ENCODE assay signal across 25 cellular contexts in genomic region chr4:3226944-3227343, GRCh38. TPM values are rescaled to one million over a fixed set of nuclear protein-coding genes. Genes with fewer than 3 reads are reported as not detected.
DNase-seq lines count a peak whose midpoint lies in the region; ATAC-seq, FAIRE-seq and TF ChIP-seq lines count a peak whose summit lies in the region.
"Had no signal": no experiment of that assay in that cellular context is flagged by ENCODE, and none has a peak within 500 bp of the region (broad histone marks: within the 10 kb centered on the region; RNA-seq: fewer than 3 reads in every experiment).

No MANE protein-coding gene starts in this region.

- H3K79me2 ChIP-seq in MM.1S (ENCODE audit: low read length) (no peaks in the 10 kb centered on the region), HepG2 (ENCODE audit: insufficient read depth, low read length) (no peaks in the 10 kb centered on the region)
- H3K79me2 ChIP-seq: parathyroid adenoma had no signal

- peak; percentile 37 for ATAC-seq in HepG2
- ATAC-seq: CD8-positive, alpha-beta T cell; gastrocnemius medialis; natural killer cell treated with Interleukin-12 subunit alpha and Interleukin-12 subunit beta and Interleukin-15 and Interleukin-18, amount 100 ng/mL, for 72 hours had no signal

- TF ChIP-seq EP300 in esophagus muscularis mucosa (IDR thresholded peaks at IDR 0.05), result no peak
- no peak for TF ChIP-seq EP300 in HepG2 (IDR thresholded peaks at IDR 0.05; ENCODE audit: low read depth in 2 of 2, low read length in 2 of 2)
- no peak for TF ChIP-seq EP300 in HepG2 (CRISPR knock-in tag; IDR thresholded peaks at IDR 0.05; ENCODE audit: borderline replicate concordance)

- H3K4me1 ChIP-seq in MM.1S (ENCODE audit: low read length) (peaks cover 11% of the 10 kb centered on the region), esophagus muscularis mucosa (peaks cover 6 to 29% (median 14%) of the 10 kb centered on the region in 4 donors), HepG2 (ENCODE audit: insufficient read depth, low read length) (peaks cover 9% of the 10 kb centered on the region; the same call in 1 of the 2 replicates), spleen (peaks cover 0 to 38% (median 10%) of the 10 kb centered on the region in 6 donors)
- H3K4me1 ChIP-seq: parathyroid adenoma had no signal

- CTCF ChIA-PET in HepG2 (lab: Yijun Ruan, JAX; ENCODE audit: low intra/inter-chr PET ratio, low total read pairs), result no interaction called here

- no peak for TF ChIP-seq RAD21 in HepG2 (CRISPR knock-in tag; IDR thresholded peaks at IDR 0.05)

- H3K27ac ChIP-seq in MM.1S (ENCODE audit: low read length) (peak overlapping the region; percentile 39; the same call in 1 of the 2 replicates), esophagus muscularis mucosa (replicated peaks in 1 of 4) (peak overlapping the region in 3 of 4 donors; percentile 34 to 59 (median 45)), HepG2 (ENCODE audit: extremely low read length, insufficient read depth, low read length) (peak overlapping the region; percentile 35), spleen (peak overlapping the region in 6 of 8 donors; percentile 39 to 88 (median 79))
- H3K27ac ChIP-seq: gastrocnemius medialis, parathyroid adenoma had no signal

- no peaks in the 10 kb centered on the region for H3K27me3 ChIP-seq in MM.1S (replicated peaks; ENCODE audit: insufficient read depth, low read length)
- no peaks in the 10 kb centered on the region for H3K27me3 ChIP-seq in esophagus muscularis mucosa
- H3K27me3 ChIP-seq in HepG2 (ENCODE audit: control insufficient read depth in 1 of 2, insufficient read depth in 2 of 2, low read length in 2 of 2), result no peaks in the 10 kb centered on the region
- no peaks in the 10 kb centered on the region for H3K27me3 ChIP-seq in spleen (replicated peaks in 1 of 7)
- H3K27me3 ChIP-seq in MG63, result no peaks in the 10 kb centered on the region
- H3K27me3 ChIP-seq: gastrocnemius medialis had no signal

- TF ChIP-seq POLR2A in esophagus muscularis mucosa (IDR thresholded peaks at IDR 0.05; ENCODE audit: low read depth), result no peak
- TF ChIP-seq POLR2A in HepG2 (IDR thresholded peaks at IDR 0.05; ENCODE audit: insufficient read depth in 1 of 2, low read depth in 2 of 2, low read length in 2 of 2), result no peak
- no peak for TF ChIP-seq POLR2A in spleen (IDR thresholded peaks at IDR 0.05)

- H3K9me3 ChIP-seq in MM.1S (replicated peaks; ENCODE audit: insufficient read depth, low read length) (no peaks in the 10 kb centered on the region), esophagus muscularis mucosa (no peaks in the 10 kb centered on the region), HepG2 (ENCODE audit: low read length) (no peaks in the 10 kb centered on the region), spleen (no peaks in the 10 kb centered on the region), MG63 (no peaks in the 10 kb centered on the region)
- H3K9me3 ChIP-seq: gastrocnemius medialis had no signal

- peaks cover 8% of the 10 kb centered on the region for H3F3A ChIP-seq in MM.1S (ENCODE audit: insufficient read depth, low read length)

- H3K9me2 ChIP-seq in MM.1S (replicated peaks; ENCODE audit: insufficient read depth, low read length), result no peaks in the 10 kb centered on the region

- FAIRE-seq in HepG2 (lab: Jason Lieb, UNC), result no peak
- FAIRE-seq: H54, keratinocyte had no signal

- H2AFZ ChIP-seq in MM.1S (ENCODE audit: low read length) (no peak overlapping the region), HepG2 (ENCODE audit: low read length) (no peak overlapping the region)
- H2AFZ ChIP-seq: parathyroid adenoma had no signal

- intact Hi-C loops in esophagus muscularis mucosa (cut with DNase I), result no loop called here
- intact Hi-C loops in HepG2 (cut with micrococcal nuclease; ENCODE audit: unreplicated experiment), result no loop called here
- intact Hi-C loops in spleen (cut with DNase I; ENCODE audit: low total_unique reads), result no loop called here

- H4K20me1 ChIP-seq in MM.1S (ENCODE audit: insufficient read depth, low read length), result no peaks in the 10 kb centered on the region
- H4K20me1 ChIP-seq in HepG2 (ENCODE audit: insufficient read depth, low read length), result no peaks in the 10 kb centered on the region

- BruUV-seq in HepG2 (replicated peaks; lab: Mats Ljungman, UMichigan), result no TSS peak

- no peak overlapping the region for H3K9ac ChIP-seq in MM.1S (ENCODE audit: low read length)
- no peak overlapping the region for H3K9ac ChIP-seq in HepG2 (ENCODE audit: insufficient read depth, low read depth, low read length)
- H3K9ac ChIP-seq: parathyroid adenoma had no signal

- POLR2A ChIA-PET in HepG2 (lab: Yijun Ruan, JAX), result no interaction called here

- peak overlapping the region; percentile 8; the same call in 1 of the 2 replicates for H3K4me2 ChIP-seq in MM.1S (ENCODE audit: low read depth, low read length)
- H3K4me2 ChIP-seq in HepG2 (ENCODE audit: low read depth, low read length), result no peak overlapping the region

- H3K4me3 ChIP-seq in MM.1S (ENCODE audit: low read length), result no peak overlapping the region
- H3K4me3 ChIP-seq in esophagus muscularis mucosa, result no peak overlapping the region
- H3K4me3 ChIP-seq in HepG2 (replicated peaks in 1 of 3; ENCODE audit: insufficient read depth in 1 of 3, low read depth in 2 of 3, low read length in 3 of 3), result no peak overlapping the region
- no peak overlapping the region for H3K4me3 ChIP-seq in spleen
- no peak overlapping the region for H3K4me3 ChIP-seq in MG63
- H3K4me3 ChIP-seq: gastrocnemius medialis had no signal

- H3K36me3 ChIP-seq in MM.1S (replicated peaks; ENCODE audit: insufficient read depth, low read length) (peaks cover 4% of the 10 kb centered on the region; the same call in 1 of the 2 replicates), esophagus muscularis mucosa (peaks cover 53 to 93% (median 89%) of the 10 kb centered on the region in 4 donors), HepG2 (replicated peaks in 1 of 2; ENCODE audit: control insufficient read depth in 1 of 2, insufficient read depth in 2 of 2, low read length in 2 of 2) (peaks cover 33 to 89% of the 10 kb centered on the region in 2 experiments), spleen (peaks cover 10 to 96% (median 83%) of the 10 kb centered on the region in 6 donors), MG63 (peaks cover 4% of the 10 kb centered on the region)

- 92% methylated on average over 6 of the region's 6 CpGs for WGBS in esophagus muscularis mucosa
- WGBS in HepG2 (ENCODE audit: low lambda C conversion rate), result 100% methylated on average over 1 of the region's 6 CpGs
- WGBS in spleen, 5 donors, result 75 to 100% (median 89%) methylated on average over 2 to 6 of the region's 6 CpGs

- TF ChIP-seq CTCF in MM.1S (IDR thresholded peaks at IDR 0.05; ENCODE audit: low read length), result no peak
- TF ChIP-seq CTCF in esophagus muscularis mucosa (IDR thresholded peaks at IDR 0.05), result no peak
- TF ChIP-seq CTCF in HepG2 (CRISPR knock-in tag; IDR thresholded peaks at IDR 0.05), result no peak
- TF ChIP-seq CTCF in spleen (IDR thresholded peaks at IDR 0.05 in 8 of 11, conservative IDR thresholded peaks at IDR 0.05 in 3 of 11), result no peak

- DNase-seq in MM.1S (no peak), esophagus muscularis mucosa (ENCODE audit: extremely low spot score) (no peak), HepG2 (ENCODE audit: low spot score) (no peak), spleen (no peak), DMS79 treated with DMSO at 0.1 percent for 48 hours (lab: John Stamatoyannopoulos, UW) (no peak), MG63 (no peak), cerebellum (ENCODE audit: low spot score) (no peak)
- no peak for DNase-seq in NK-92 treated with Interleukin-12 subunit alpha and Interleukin-12 subunit beta, amount 100 ng/mL, for 24 hours (lab: John Stamatoyannopoulos, UW)
- DNase-seq: activated CD4-positive, alpha-beta T cell treated with anti-CD3 and anti-CD28 coated beads, Interleukin-2, amount 50 U/mL, for 1 hour; activated gamma-delta T cell; activated T-cell treated with anti-CD3 and anti-CD28 coated beads for 4 hours; CD8-positive, alpha-beta T cell; DMS153; erythroblast; gastrocnemius medialis; GDM1; NCI-H1694 treated with DMSO at 0.1 percent for 48 hours; NCI-H69; RPMI8226; stimulated activated CD4-positive, alpha-beta T cell treated with anti-CD3 and anti-CD28 coated beads, Interleukin-1b, Interleukin-23, amount 100 ng/mL, for 48 hours; T-helper 9 cell had no signal

- in situ Hi-C loops in HepG2 (cut with HindIII; ENCODE audit: extremely low pct_ligation_motif_present, low pct_unique_long_range_greater_than_20kb), result no loop called here

TF ChIP-seq in HepG2, 621 proteins besides CTCF, POLR2A, EP300 and RAD21 (continues in another document):
- TF ChIP-seq SETDB1 (CRISPR knock-in tag; IDR thresholded peaks at IDR 0.05; ENCODE audit: borderline replicate concordance) (no peak), BRCA1 (CRISPR knock-in tag; IDR thresholded peaks at IDR 0.05) (no peak), CHCHD3 (CRISPR knock-in tag; IDR thresholded peaks at IDR 0.05) (no peak)

RNA-seq across cellular contexts. Expression of gene MSANTD1, which starts 22.0 kb away (rescaled TPM):
- total RNA-seq in esophagus muscularis mucosa (under 1 TPM; 0.06 to 0.83 (median 0.40) TPM), HepG2 (2016; rRNA removed; fragmentation: Illumina TruSeq; extraction: Trizol) (0.10 and 0.22 TPM in 2 replicates), spleen (1 to 10 TPM; 1.4 to 2.8 (median 2.2) TPM), cerebellum (3.8 TPM)
- total RNA-seq in HepG2 (2016; cell fraction: cytosol; rRNA removed; fragmentation: Illumina TruSeq; extraction: Trizol; ENCODE audit: low read depth), result 0.09 and 0.20 TPM in 2 replicates
- total RNA-seq in HepG2 (2016; cell fraction: insoluble cytoplasmic fraction; rRNA removed; fragmentation: Illumina TruSeq; extraction: Trizol), result 0.19 TPM in 1 of 2 replicates, not detected in the other
- 0.25 TPM in 1 of 2 replicates, not detected in the other for total RNA-seq in HepG2 (2016; cell fraction: membrane; rRNA removed; fragmentation: Illumina TruSeq; extraction: Trizol)
- 0.59 TPM in 1 of 2 replicates, not detected in the other for total RNA-seq in HepG2 (2016; cell fraction: nucleus; rRNA removed; fragmentation: Illumina TruSeq; extraction: Trizol)
- polyA plus RNA-seq in HepG2 (2011; rRNA removed) (0.39 and 0.40 TPM in 2 replicates), spleen (1 to 10 TPM in 1 of 3 donors, under 1 TPM in 2; 0.41 to 1.0 (median 0.90) TPM)
- polyA plus RNA-seq in HepG2 (2011; cell fraction: cytosol; rRNA removed), result 0.05 and 0.34 TPM in 2 replicates
- polyA plus RNA-seq in HepG2 (2011; cell fraction: nucleus; rRNA removed), result 2.2 and 3.5 TPM in 2 replicates
- polyA plus RNA-seq in HepG2 (2012), result 0.40 and 0.65 TPM in 2 replicates
- 0.10 and 0.12 TPM in 2 replicates for polyA plus RNA-seq in HepG2 (2016; cell fraction: cytosol; fragmentation: Illumina TruSeq; extraction: Trizol; ENCODE audit: low read depth)
- 0.16 TPM in 1 of 2 replicates, not detected in the other for polyA plus RNA-seq in HepG2 (2016; cell fraction: insoluble cytoplasmic fraction; fragmentation: Illumina TruSeq; extraction: Trizol; ENCODE audit: low read depth)
- 0.07 and 0.08 TPM in 2 replicates for polyA plus RNA-seq in HepG2 (2016; cell fraction: membrane; fragmentation: Illumina TruSeq; extraction: Trizol; ENCODE audit: low read depth)
- polyA plus RNA-seq in HepG2 (2016; cell fraction: nucleus; fragmentation: Illumina TruSeq; extraction: Trizol; ENCODE audit: insufficient read depth, low read depth), result 0.36 and 0.65 TPM in 2 replicates
- 0.14 and 1.0 TPM in 2 replicates for polyA minus RNA-seq in HepG2 (2011; rRNA and poly(A)+ RNA removed; ENCODE audit: low replicate concordance)
- not detected in 2 replicates for polyA minus RNA-seq in HepG2 (2011; cell fraction: cytosol; rRNA and poly(A)+ RNA removed)
- polyA minus RNA-seq in HepG2 (2011; cell fraction: nucleus; rRNA and poly(A)+ RNA removed), result 1.9 and 2.0 TPM in 2 replicates
- 0.57 TPM in 1 of 2 replicates, not detected in the other for total RNA-seq in MG63 (2014; rRNA removed; shearing (Covaris generic); ENCODE audit: low replicate concordance)
- polyA plus RNA-seq: keratinocyte had no signal
